17 cellular contexts compared by ENCODE assay signal in the genomic region with DNA sequence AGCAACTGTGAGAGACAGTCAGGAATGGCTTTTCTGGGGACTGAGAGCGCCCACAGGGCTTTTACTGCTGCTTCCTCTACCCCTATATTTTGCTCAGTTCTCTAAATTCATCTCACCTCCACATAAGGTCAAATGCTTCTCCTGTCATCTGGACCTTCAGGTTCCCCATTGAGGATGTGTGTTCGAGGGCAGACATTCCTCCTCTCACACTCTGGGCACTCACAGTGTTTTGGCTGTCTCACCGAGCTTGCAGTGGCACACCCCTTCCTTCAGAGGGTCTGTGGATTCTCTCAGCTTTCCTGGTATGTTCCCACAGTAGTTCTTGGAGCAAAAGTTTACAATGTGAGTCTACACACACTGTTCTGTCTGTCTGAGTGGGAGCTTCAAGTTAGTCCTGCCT.
DNase-seq lines count a peak whose midpoint lies in the region; ATAC-seq and TF ChIP-seq lines count a peak whose summit lies in the region.
"Had no signal": no experiment of that assay in that cellular context is flagged by ENCODE, and none has a peak within 500 bp of the region (broad histone marks: within the 10 kb centered on the region; RNA-seq: fewer than 3 reads in every experiment).

No MANE protein-coding gene starts in this region.

- H3K4me3 Mint-ChIP-seq in GM23338 (no peak overlapping the region), neural crest cell (no peak overlapping the region)
- H3K4me3 Mint-ChIP-seq: CD8-positive, alpha-beta memory T cell; H9 had no signal

- no peaks in the 10 kb centered on the region for H4K20me1 ChIP-seq in GM23338 (replicated peaks; ENCODE audit: insufficient read depth)
- H4K20me1 ChIP-seq: BLaER1 had no signal

- DNase-seq in GM23338 (ENCODE audit: low spot score) (no peak), SK-N-MC (ENCODE audit: low read depth, low spot score) (no peak), neural crest cell (ENCODE audit: low read depth, low spot score) (no peak), GM13976 (ENCODE audit: low spot score) (no peak), cerebellar nuclear complex (lab: John Stamatoyannopoulos, UW) (no peak)
- DNase-seq: AML-193; Caco-2; CD8-positive, alpha-beta memory T cell; DND-41; GDM1; GM23248 had no signal

- no peak overlapping the region for H3K27ac ChIP-seq in GM23338 (ENCODE audit: low read depth)
- no peak overlapping the region for H3K27ac ChIP-seq in SK-N-MC
- H3K27ac ChIP-seq: 22Rv1, BLaER1, GM23248 had no signal

- ATAC-seq in GM23338 (peak; percentile 35), HG03280 (IDR thresholded peaks at IDR 0.05; ENCODE audit: unreplicated experiment) (no peak), GM21528 (IDR thresholded peaks at IDR 0.05; ENCODE audit: low FRiP score, unreplicated experiment) (no peak)

- peak overlapping the region; percentile 49; the same call in 1 of the 2 replicates for H3K4me2 ChIP-seq in GM23338
- H3K4me2 ChIP-seq: BLaER1 had no signal

- H3K36me3 Mint-ChIP-seq in GM23338 (ENCODE audit: low read depth) (no peaks in the 10 kb centered on the region; the same call in 2 of the 3 replicates), neural crest cell (ENCODE audit: low read depth) (peaks cover 2% of the 10 kb centered on the region)

- H3K27me3 ChIP-seq in GM23338 (ENCODE audit: insufficient read depth): no peaks in the 10 kb centered on the region
- H3K27me3 ChIP-seq: BLaER1 had no signal

- TF ChIP-seq CTCF in GM23338 (conservative IDR thresholded peaks at IDR 0.05; ENCODE audit: low read depth in 2 of 2) (no peak), neural crest cell (conservative IDR thresholded peaks at IDR 0.05) (no peak), GM13976 (IDR thresholded peaks at IDR 0.05; ENCODE audit: borderline replicate concordance, control extremely low read depth, extremely low read depth, insufficient read depth, missing control alignments) (no peak)

- no peaks in the 10 kb centered on the region for H3K79me2 ChIP-seq in GM23338 (replicated peaks; ENCODE audit: insufficient read depth)

- in situ Hi-C loops in GM13976 (cut with MboI; ENCODE audit: low sequenced_read_pairs, unreplicated experiment): no loop called here

- peaks cover 9% of the 10 kb centered on the region for H3K4me1 Mint-ChIP-seq in GM23338
- H3K4me1 Mint-ChIP-seq in neural crest cell: peaks cover 14% of the 10 kb centered on the region
- H3K4me1 Mint-ChIP-seq: CD8-positive, alpha-beta memory T cell had no signal

- H3K9me3 ChIP-seq in SK-N-MC (ENCODE audit: low read depth, low read length) (no peaks in the 10 kb centered on the region), iPS-18c (ENCODE audit: control insufficient read depth, insufficient read depth, low read length) (no peaks in the 10 kb centered on the region)
- H3K9me3 ChIP-seq: Caco-2 had no signal

- H2AFZ ChIP-seq in GM23338: peak overlapping the region; percentile 93; the same call in 1 of the 2 replicates
- H2AFZ ChIP-seq: GM23248 had no signal

- H3K27ac Mint-ChIP-seq in GM23338 (no peak overlapping the region), neural crest cell (ENCODE audit: unreplicated experiment) (peak overlapping the region; percentile 75)

- peaks cover 2% of the 10 kb centered on the region for H3K27me3 Mint-ChIP-seq in GM23338 (ENCODE audit: insufficient read depth, low read depth, poor library complexity)
- H3K27me3 Mint-ChIP-seq in neural crest cell (ENCODE audit: low read depth): no peaks in the 10 kb centered on the region

- no peak overlapping the region for H3K9ac ChIP-seq in SK-N-MC (ENCODE audit: insufficient read length)
- H3K9ac ChIP-seq: BLaER1, GM23248 had no signal

- no peaks in the 10 kb centered on the region for H3K9me2 ChIP-seq in GM23338 (ENCODE audit: insufficient read depth)

- peaks cover 16% of the 10 kb centered on the region for H3K4me1 ChIP-seq in GM23338 (ENCODE audit: insufficient read depth)
- H3K4me1 ChIP-seq: BLaER1, Caco-2 had no signal

- no peaks in the 10 kb centered on the region for H3F3A ChIP-seq in GM23338 (replicated peaks; ENCODE audit: low read depth)

- H3K4me3 ChIP-seq in GM23338: no peak overlapping the region
- peak overlapping the region; percentile 19; the same call in 1 of the 2 replicates for H3K4me3 ChIP-seq in SK-N-MC
- H3K4me3 ChIP-seq in iPS-18c (ENCODE audit: insufficient read depth, low read depth, low read length): peak overlapping the region; percentile 0; the same call in 1 of the 2 replicates
- H3K4me3 ChIP-seq: BLaER1, GM23248 had no signal

- H3K9me3 Mint-ChIP-seq in GM23338 (peaks cover 12% of the 10 kb centered on the region; the same call in 2 of the 3 replicates), neural crest cell (peaks cover 16% of the 10 kb centered on the region)

- H3K36me3 ChIP-seq in GM23338 (ENCODE audit: insufficient read depth): no peaks in the 10 kb centered on the region
- no peaks in the 10 kb centered on the region for H3K36me3 ChIP-seq in SK-N-MC (ENCODE audit: insufficient read depth, low read length)
- H3K36me3 ChIP-seq: BLaER1 had no signal

TF ChIP-seq in GM23338, 12 proteins besides CTCF, POLR2A, EP300 and RAD21:
- no peak for TF ChIP-seq POLR2AphosphoS5 (IDR thresholded peaks at IDR 0.05; ENCODE audit: low read depth)
- no peak for TF ChIP-seq STAT1 (IDR thresholded peaks at IDR 0.05; ENCODE audit: unreplicated experiment)
